Comparison of ENCODE assay signal across 16 cellular contexts in genomic region chr15:42094512-42094963, GRCh38. TPM values are rescaled to one million over a fixed set of nuclear protein-coding genes. Genes with fewer than 3 reads are reported as not detected.
DNase-seq lines count a peak whose midpoint lies in the region; ATAC-seq and TF ChIP-seq lines count a peak whose summit lies in the region.
"Had no signal": no experiment of that assay in that cellular context is flagged by ENCODE, and none has a peak within 500 bp of the region (broad histone marks: within the 10 kb centered on the region; RNA-seq: fewer than 3 reads in every experiment).

PLA2G4D (minus strand) TSS chr15:42094562; CDS start chr15:42094459, 103 bp downstream.

- H4K20me1 ChIP-seq in BLaER1 = no peaks in the 10 kb centered on the region

- POLR2A ChIA-PET in HEK293 (lab: Yijun Ruan, JAX) = no interaction called here
- POLR2A ChIA-PET in activated CD4-positive, alpha-beta T cell treated with anti-CD3 and anti-CD28 coated beads for 36 hours (lab: Charles Lee) = no interaction called here

- H3K9me3 Mint-ChIP-seq in activated CD4-positive, alpha-beta T cell treated with anti-CD3 and anti-CD28 coated beads for 36 hours (ENCODE audit: low read depth) = no peaks in the 10 kb centered on the region

- CTCF ChIA-PET in HEK293 (lab: Yijun Ruan, JAX) = interaction anchor here (0.5 to 1.3 kb wide), 2 partner anchors 10 to 105 kb away, joined by 3 read pairs; no protein-coding TSS in a partner anchor
- CTCF ChIA-PET in activated CD4-positive, alpha-beta T cell treated with anti-CD3 and anti-CD28 coated beads for 36 hours (lab: Charles Lee) = interaction anchor here (0.9 to 1.2 kb wide), 2 partner anchors 10 to 44 kb away, joined by 3 to 4 read pairs; no protein-coding TSS in a partner anchor

- H3K36me3 Mint-ChIP-seq in activated CD4-positive, alpha-beta T cell treated with anti-CD3 and anti-CD28 coated beads for 36 hours (ENCODE audit: low read depth) = no peaks in the 10 kb centered on the region

- H3K27ac ChIP-seq in BLaER1 (peak within 1 kb of the TSS; percentile 16; the same call in 1 of the 2 replicates), HEK293 (ENCODE audit: extremely low read depth, low read depth, low read length) (no peak within 1 kb of the TSS)
- H3K27ac ChIP-seq: ovary had no signal

- 0 out of 2 replicates have a peak within 1 kb of the TSS, but pooled peaks have one; percentile 25 for H3K9ac ChIP-seq in BLaER1

- H3K27me3 Mint-ChIP-seq in activated CD4-positive, alpha-beta T cell treated with anti-CD3 and anti-CD28 coated beads for 36 hours = no peaks in the 10 kb centered on the region

- H3K9me3 ChIP-seq in BLaER1 (no peaks in the 10 kb centered on the region), HEK293 (ENCODE audit: control insufficient read depth, insufficient read depth, low read depth, low read length) (no peaks in the 10 kb centered on the region)
- H3K9me3 ChIP-seq: ovary had no signal

- TF ChIP-seq CTCF in HEK293 (tag by site-specific recombination; IDR thresholded peaks at IDR 0.05) = 0 out of 2 replicates have a peak, but pooled peaks have one; percentile 20

- intact Hi-C loops in activated CD4-positive, alpha-beta T cell treated with anti-CD3 and anti-CD28 coated beads for 36 hours (cut with DNase I, micrococcal nuclease) = no loop called here

- peaks cover 54% of the 10 kb centered on the region for H3K4me1 ChIP-seq in BLaER1
- 0 out of 2 replicates have a peak, but pooled peaks cover 3% of the 10 kb centered on the region for H3K4me1 ChIP-seq in HEK293 (ENCODE audit: control insufficient read depth, insufficient read depth, low read length)

- H3K4me3 ChIP-seq in BLaER1 (peak within 1 kb of the TSS; percentile 29; the same call in 1 of the 2 replicates), HEK293 (ENCODE audit: low read depth, low read length) (no peak within 1 kb of the TSS)
- H3K4me3 ChIP-seq: ovary had no signal

- H3K36me3 ChIP-seq in BLaER1 (no peaks in the 10 kb centered on the region), HEK293 (ENCODE audit: control insufficient read depth in 2 of 2, insufficient read depth in 1 of 2, low read length in 2 of 2) (no peaks in the 10 kb centered on the region)
- H3K36me3 ChIP-seq: ovary had no signal

- DNase-seq in NCI-H2196 treated with DMSO at 0.1 percent for 48 hours (lab: John Stamatoyannopoulos, UW; ENCODE audit: unreplicated experiment) = peak; percentile 78
- no peak for DNase-seq in pons (ENCODE audit: low spot score)
- DNase-seq in activated CD4-positive, alpha-beta T cell treated with anti-CD3 and anti-CD28 coated beads for 36 hours = no peak
- DNase-seq in HPDE6-E6E7 (ENCODE audit: extremely low spot score) = no peak
- DNase-seq: activated CD8-positive, alpha-beta memory T cell treated with anti-CD3 and anti-CD28 coated beads for 24 hours; activated naive CD4-positive, alpha-beta T cell treated with anti-CD3 and anti-CD28 coated beads, Interleukin-2, amount 50 U/mL, for 16 hours; central memory CD4-positive, alpha-beta T cell; erythroblast; ovary; stimulated activated CD4-positive, alpha-beta T cell treated with anti-CD3 and anti-CD28 coated beads, Interleukin-15, amount 100 ng/mL, for 24 hours; T-helper 2 cell had no signal

- peaks cover 4% of the 10 kb centered on the region for H3K4me1 Mint-ChIP-seq in activated CD4-positive, alpha-beta T cell treated with anti-CD3 and anti-CD28 coated beads for 36 hours

- H3K4me2 ChIP-seq in BLaER1 = peak within 1 kb of the TSS; percentile 88

- peak; percentile 73 for ATAC-seq in esophagus mucosa
- no peak for ATAC-seq in GM19395 (IDR thresholded peaks at IDR 0.05; ENCODE audit: unreplicated experiment)
- no peak for ATAC-seq in activated CD4-positive, alpha-beta T cell treated with anti-CD3 and anti-CD28 coated beads for 36 hours

- H3K27ac Mint-ChIP-seq in activated CD4-positive, alpha-beta T cell treated with anti-CD3 and anti-CD28 coated beads for 36 hours = no peak within 1 kb of the TSS

- no peaks in the 10 kb centered on the region for H3K27me3 ChIP-seq in BLaER1
- H3K27me3 ChIP-seq: ovary had no signal

- H3K4me3 Mint-ChIP-seq in activated CD4-positive, alpha-beta T cell treated with anti-CD3 and anti-CD28 coated beads for 36 hours = no peak within 1 kb of the TSS

TF ChIP-seq in HEK293, 187 proteins besides CTCF, POLR2A, EP300 and RAD21:
- TF ChIP-seq, protein P1, sequence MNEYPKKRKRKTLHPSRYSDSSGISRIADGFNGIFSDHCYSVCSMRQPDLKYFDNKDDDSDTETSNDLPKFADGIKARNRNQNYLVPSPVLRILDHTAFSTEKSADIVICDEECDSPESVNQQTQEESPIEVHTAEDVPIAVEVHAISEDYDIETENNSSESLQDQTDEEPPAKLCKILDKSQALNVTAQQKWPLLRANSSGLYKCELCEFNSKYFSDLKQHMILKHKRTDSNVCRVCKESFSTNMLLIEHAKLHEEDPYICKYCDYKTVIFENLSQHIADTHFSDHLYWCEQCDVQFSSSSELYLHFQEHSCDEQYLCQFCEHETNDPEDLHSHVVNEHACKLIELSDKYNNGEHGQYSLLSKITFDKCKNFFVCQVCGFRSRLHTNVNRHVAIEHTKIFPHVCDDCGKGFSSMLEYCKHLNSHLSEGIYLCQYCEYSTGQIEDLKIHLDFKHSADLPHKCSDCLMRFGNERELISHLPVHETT (tag by site-specific recombination; IDR thresholded peaks at IDR 0.05) = no peak
- no peak for TF ChIP-seq ZEB2 (tag by site-specific recombination; IDR thresholded peaks at IDR 0.05)
- peak; percentile 62; the same call in 1 of the 2 replicates for TF ChIP-seq ZIC2 (tag by site-specific recombination; IDR thresholded peaks at IDR 0.05)
- TF ChIP-seq ZNF610 (tag by site-specific recombination; IDR thresholded peaks at IDR 0.05; ENCODE audit: borderline replicate concordance) = no peak
- no peak for TF ChIP-seq ZNF768 (tag by site-specific recombination; IDR thresholded peaks at IDR 0.05)
- TF ChIP-seq ZNF335 (tag by site-specific recombination; conservative IDR thresholded peaks at IDR 0.05) = no peak
- no peak for TF ChIP-seq ATF2 (tag by site-specific recombination; IDR thresholded peaks at IDR 0.05; ENCODE audit: low read depth)
- TF ChIP-seq ZNF391 (tag by site-specific recombination; IDR thresholded peaks at IDR 0.05; ENCODE audit: borderline replicate concordance, low read depth) = no peak
- TF ChIP-seq FEZF1 (tag by site-specific recombination; IDR thresholded peaks at IDR 0.05) = no peak
- peak; percentile 48 for TF ChIP-seq GLIS1 (tag by site-specific recombination; IDR thresholded peaks at IDR 0.05)
- TF ChIP-seq, protein P2, sequence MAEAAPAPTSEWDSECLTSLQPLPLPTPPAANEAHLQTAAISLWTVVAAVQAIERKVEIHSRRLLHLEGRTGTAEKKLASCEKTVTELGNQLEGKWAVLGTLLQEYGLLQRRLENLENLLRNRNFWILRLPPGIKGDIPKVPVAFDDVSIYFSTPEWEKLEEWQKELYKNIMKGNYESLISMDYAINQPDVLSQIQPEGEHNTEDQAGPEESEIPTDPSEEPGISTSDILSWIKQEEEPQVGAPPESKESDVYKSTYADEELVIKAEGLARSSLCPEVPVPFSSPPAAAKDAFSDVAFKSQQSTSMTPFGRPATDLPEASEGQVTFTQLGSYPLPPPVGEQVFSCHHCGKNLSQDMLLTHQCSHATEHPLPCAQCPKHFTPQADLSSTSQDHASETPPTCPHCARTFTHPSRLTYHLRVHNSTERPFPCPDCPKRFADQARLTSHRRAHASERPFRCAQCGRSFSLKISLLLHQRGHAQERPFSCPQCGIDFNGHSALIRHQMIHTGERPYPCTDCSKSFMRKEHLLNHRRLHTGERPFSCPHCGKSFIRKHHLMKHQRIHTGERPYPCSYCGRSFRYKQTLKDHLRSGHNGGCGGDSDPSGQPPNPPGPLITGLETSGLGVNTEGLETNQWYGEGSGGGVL (tag by site-specific recombination; IDR thresholded peaks at IDR 0.05) = 0 out of 2 replicates have a peak, but pooled peaks have one; percentile 30
- no peak for TF ChIP-seq ZNF266 (tag by site-specific recombination; IDR thresholded peaks at IDR 0.05; ENCODE audit: low read depth)

RNA-seq across cellular contexts. Expression of gene PLA2G4D, which starts in this region (rescaled TPM):
- 1.5 TPM for total RNA-seq in esophagus mucosa
- not detected for total RNA-seq in activated CD4-positive, alpha-beta T cell treated with anti-CD3 and anti-CD28 coated beads for 36 hours
- total RNA-seq: lung microvascular endothelial cell had no signal
